8 cellular contexts compared by ENCODE assay signal in genomic region chr1:28737245-28738137, GRCh38. TPM values are rescaled to one million over a fixed set of nuclear protein-coding genes. Genes with fewer than 3 reads are reported as not detected.
A peak's percentile ranks its signal among the peaks of the same experiment; 100 is the strongest.
DNase-seq lines count a peak whose midpoint lies in the region; ATAC-seq lines count a peak whose summit lies in the region.

No MANE protein-coding gene starts in this region.

- H3K9me3 ChIP-seq in iPS-15b (ENCODE audit: control insufficient read depth, insufficient read depth, low read length), result no peaks in the 10 kb centered on the region

- peaks cover 15% of the 10 kb centered on the region for H3K36me3 Mint-ChIP-seq in T-cell

- DNase-seq in COR-L47 (lab: John Stamatoyannopoulos, UW) (peak; percentile 57), LoVo (ENCODE audit: low spot score) (peak; percentile 52), T-cell (peak in 30 of 34 experiments; percentile 2 to 45 (median 20)), astrocyte of the hippocampus (ENCODE audit: low read depth, low spot score) (peak; percentile 70), KG1 (lab: John Stamatoyannopoulos, UW) (no peak)

- H3K4me1 Mint-ChIP-seq in T-cell, result peaks cover 38 to 47% (median 45%) of the 10 kb centered on the region in 3 donors

- H3K27ac ChIP-seq in skin epidermis, result peak overlapping the region; percentile 86 to 100 (median 97)

- H3K4me3 Mint-ChIP-seq in T-cell, result peak overlapping the region; percentile 93 to 98 (median 96)

- CTCF ChIA-PET in T-cell (lab: Charles Lee), result interaction anchor here (0.6 to 2.7 kb wide), 39 partner anchors 9 to 1757 kb away, joined by 3 to 92 read pairs (median 5); partner anchors contain the start of genes ATP5IF1 (in 1 of the 2), GMEB1 (in 1 of the 2), MED18 (in 1 of the 2) and RNU11 (in 1 of the 2)

- peaks cover 38% of the 10 kb centered on the region for H3K36me3 ChIP-seq in iPS-15b (ENCODE audit: control insufficient read depth, insufficient read depth, low read length)

- H3K9me3 Mint-ChIP-seq in T-cell, result no peaks in the 10 kb centered on the region

- peak; percentile 16 for ATAC-seq in GM21526 (IDR thresholded peaks at IDR 0.05; ENCODE audit: low FRiP score, unreplicated experiment)
- peak in 1 of 4 experiments; percentile 4 for ATAC-seq in T-cell (replicated peaks in 1 of 4)

- POLR2A ChIA-PET in T-cell (lab: Charles Lee), result interaction anchor here (0.6 to 1.5 kb wide), 16 partner anchors 9 to 491 kb away, joined by 3 to 32 read pairs (median 5); partner anchors contain the start of genes TAF12 (in 2 of the 2), GMEB1 (in 1 of the 2), RNU11 (in 1 of the 2) and SRSF4 (in 1 of the 2)

- no peaks in the 10 kb centered on the region for H3K27me3 ChIP-seq in iPS-15b (ENCODE audit: control insufficient read depth, insufficient read depth, low read length)

- peaks cover 17% of the 10 kb centered on the region for H3K4me1 ChIP-seq in iPS-15b (ENCODE audit: control insufficient read depth, insufficient read depth, low read length)

- H3K27ac Mint-ChIP-seq in T-cell, result peak overlapping the region; percentile 92 to 94

- H3K27me3 Mint-ChIP-seq in T-cell, result no peaks in the 10 kb centered on the region

- H3K4me3 ChIP-seq in iPS-15b (ENCODE audit: low read depth, low read length) (peak overlapping the region; percentile 96), skin epidermis (peak overlapping the region; percentile 66 to 97 (median 86))

- H3K9ac ChIP-seq in iPS-15b (ENCODE audit: low read depth, low read length), result peak overlapping the region; percentile 99

RNA-seq across cellular contexts. Expression of gene YTHDF2, which starts 0.8 kb away (rescaled TPM):
- 10 to 100 TPM; 61.3 to 77.3 (median 67.0) TPM for total RNA-seq in T-cell
